Comparison of ENCODE assay signal across 8 cellular contexts in genomic region chr5:131164931-131165727, GRCh38. TPM values are rescaled to one million over a fixed set of nuclear protein-coding genes. Genes with fewer than 3 reads are reported as not detected.
DNase-seq lines count a peak whose midpoint lies in the region; ATAC-seq, FAIRE-seq and TF ChIP-seq lines count a peak whose summit lies in the region.

Gene HINT1, minus strand, starts transcription at chr5:131165256. Its CDS starts 51 bp downstream, at chr5:131165205.

- TF ChIP-seq CTCF in AG10803 (conservative IDR thresholded peaks at IDR 0.05; ENCODE audit: low read length) (peak; percentile 15; the same call in 1 of the 2 replicates), kidney (IDR thresholded peaks at IDR 0.05; ENCODE audit: borderline replicate concordance, extremely low read depth, insufficient read depth) (no peak)

- intact Hi-C loops in kidney (cut with DNase I), result no loop called here

- H3K27ac ChIP-seq in kidney (ENCODE audit: low read depth in 2 of 2, low read length in 2 of 2), result peak within 1 kb of the TSS; percentile 94 to 95

- ATAC-seq in GM19025 (IDR thresholded peaks at IDR 0.05; ENCODE audit: low read depth, unreplicated experiment) (peak; percentile 73), HG03342 (IDR thresholded peaks at IDR 0.05; ENCODE audit: unreplicated experiment) (peak; percentile 83)
- ATAC-seq in activated CD4-positive, CD25-positive, alpha-beta regulatory T cell treated with anti-CD3 and anti-CD28 coated beads, Interleukin-2, amount 50 U/mL, for 24 hours, result peak; percentile 87

- no peaks in the 10 kb centered on the region for H3K9me3 ChIP-seq in kidney (ENCODE audit: control insufficient read depth in 1 of 2, low read length in 2 of 2)

- DNase-seq in AG10803 (ENCODE audit: low read depth), result peak; percentile 80
- peak; percentile 65 for DNase-seq in NCI-H345 treated with DMSO at 0.1 percent for 48 hours (lab: John Stamatoyannopoulos, UW; ENCODE audit: unreplicated experiment)
- peak; percentile 91 for DNase-seq in cerebellar cortex (ENCODE audit: low spot score)
- DNase-seq in kidney, result peak; percentile 97
- peak; percentile 88 to 91 for DNase-seq in stimulated activated CD4-positive, alpha-beta T cell treated with anti-CD3 and anti-CD28 coated beads, Interleukin-15, amount 100 ng/mL, for 48 hours (ENCODE audit: low read depth in 2 of 2)

- peaks cover 3 to 7% of the 10 kb centered on the region in 2 donors for H3K4me1 ChIP-seq in kidney (ENCODE audit: control insufficient read depth in 1 of 2, insufficient read depth in 1 of 2, low read depth in 1 of 2, low read length in 2 of 2)

- H3K4me3 ChIP-seq in AG10803 (ENCODE audit: low read length) (peak within 1 kb of the TSS; percentile 94), kidney (ENCODE audit: low read length in 2 of 2) (peak within 1 kb of the TSS; percentile 93 to 97)

- FAIRE-seq in kidney (lab: Jason Lieb, UNC), result no peak

- peak within 1 kb of the TSS; percentile 89 to 93 for H3K9ac ChIP-seq in kidney (ENCODE audit: low read length in 2 of 2)

- H3K36me3 ChIP-seq in kidney (ENCODE audit: control insufficient read depth in 1 of 2, insufficient read depth in 2 of 2, low read length in 2 of 2), result peaks cover 8 to 18% of the 10 kb centered on the region in 2 donors

RNA-seq across cellular contexts. Expression of gene HINT1, which starts in this region (rescaled TPM):
- total RNA-seq in kidney, result 220 TPM
- polyA plus RNA-seq in kidney (ENCODE audit: insufficient read depth, low read depth, low replicate concordance), result 583 TPM

Comparison
In these comparisons a context has a peak if more than half of its experiments do, and no peak if none do; other contexts are left out.
1. Peak in every context shown above with its lines: DNase-seq, ATAC-seq, H3K4me3 ChIP-seq and H3K27ac ChIP-seq.